ENCODE assay signal across 9 cellular contexts in genomic region chr5:176535655-176536131, GRCh38. TPM values are rescaled to one million over a fixed set of nuclear protein-coding genes. Genes with fewer than 3 reads are reported as not detected.
DNase-seq lines count a peak whose midpoint lies in the region; ATAC-seq and TF ChIP-seq lines count a peak whose summit lies in the region.
"Had no signal": no experiment of that assay in that cellular context is flagged by ENCODE, and none has a peak within 500 bp of the region (broad histone marks: within the 10 kb centered on the region; RNA-seq: fewer than 3 reads in every experiment).

No MANE protein-coding gene starts in this region.

- H3K4me3 ChIP-seq in KMS-11 (IDR thresholded peaks at IDR 0.05; ENCODE audit: insufficient read depth, low read depth, low read length) (no peak overlapping the region), breast epithelium (peak overlapping the region; percentile 62 to 92 (median 78))

- no peak for TF ChIP-seq CTCF in CD14-positive monocyte (IDR thresholded peaks at IDR 0.05)
- no peak for TF ChIP-seq CTCF in KMS-11 (conservative IDR thresholded peaks at IDR 0.05; ENCODE audit: low read depth, low read length)
- no peak for TF ChIP-seq CTCF in breast epithelium (IDR thresholded peaks at IDR 0.05)
- TF ChIP-seq CTCF in mesothelial cell of epicardium (IDR thresholded peaks at IDR 0.05; ENCODE audit: unreplicated experiment) = no peak

- no peak for ATAC-seq in HG02642 (IDR thresholded peaks at IDR 0.05; ENCODE audit: poor library complexity, unreplicated experiment)

- H3K27me3 Mint-ChIP-seq in CD14-positive monocyte (ENCODE audit: low read depth in 3 of 3) = no peaks in the 10 kb centered on the region
- H3K27me3 Mint-ChIP-seq in mesothelial cell of epicardium (ENCODE audit: low read depth) = no peaks in the 10 kb centered on the region

- H3K79me2 ChIP-seq in KMS-11 (ENCODE audit: insufficient read depth, low read depth) = peaks cover 40% of the 10 kb centered on the region

- H4K20me1 ChIP-seq in KMS-11 (ENCODE audit: insufficient read depth) = no peaks in the 10 kb centered on the region

- peak overlapping the region; percentile 60 for H3K4me2 ChIP-seq in KMS-11

- H3K36me3 ChIP-seq in KMS-11 (ENCODE audit: insufficient read depth) = no peaks in the 10 kb centered on the region
- no peaks in the 10 kb centered on the region for H3K36me3 ChIP-seq in breast epithelium

- H3K27ac Mint-ChIP-seq in CD14-positive monocyte (peak overlapping the region; percentile 93 to 100 (median 98)), mesothelial cell of epicardium (peak overlapping the region; percentile 100)

- no peak overlapping the region for H2AFZ ChIP-seq in KMS-11 (ENCODE audit: low read depth)

- H3K27ac ChIP-seq in KMS-11 = peak overlapping the region; percentile 84
- peak overlapping the region; percentile 98 for H3K27ac ChIP-seq in breast epithelium

- H3K9ac ChIP-seq in KMS-11 = peak overlapping the region; percentile 97

- H3K9me3 ChIP-seq in breast epithelium = no peaks in the 10 kb centered on the region

- H3K27me3 ChIP-seq in KMS-11 (ENCODE audit: insufficient read depth, low read depth) (no peaks in the 10 kb centered on the region), breast epithelium (no peaks in the 10 kb centered on the region)

- DNase-seq in CD14-positive monocyte (ENCODE audit: low spot score) (no peak), breast epithelium (ENCODE audit: low spot score in 2 of 2) (no peak), mesothelial cell of epicardium (ENCODE audit: low spot score in 2 of 2, unreplicated experiment in 2 of 2) (no peak), AML-193 (lab: John Stamatoyannopoulos, UW) (no peak), GDM1 (lab: John Stamatoyannopoulos, UW) (no peak), NCI-H1694 (lab: John Stamatoyannopoulos, UW) (no peak)

- peak overlapping the region; percentile 95 for H3K4me3 Mint-ChIP-seq in CD14-positive monocyte
- H3K4me3 Mint-ChIP-seq in mesothelial cell of epicardium = peak overlapping the region; percentile 98

- H3K9me3 Mint-ChIP-seq in CD14-positive monocyte (peaks cover 0 to 1% (median 0%) of the 10 kb centered on the region in 7 donors), mesothelial cell of epicardium (no peaks in the 10 kb centered on the region)

- intact Hi-C loops in CD14-positive monocyte (cut with micrococcal nuclease) (loop anchor here (2.0 to 10.0 kb wide), 7 partner anchors 37 to 767 kb away; partner anchors contain the start of genes FAF2 (in 2 of the 2), HIGD2A (in 2 of the 2), NOP16 (in 2 of the 2) and CLTB (in 1 of the 2)), breast epithelium (cut with DNase I; ENCODE audit: low total_unique reads) (no loop called here)

- H3K4me1 ChIP-seq in KMS-11 (ENCODE audit: low read depth, poor library complexity, severe bottlenecking) (peaks cover 23% of the 10 kb centered on the region), breast epithelium (peaks cover 11 to 23% of the 10 kb centered on the region in 2 donors)

- H3K4me1 Mint-ChIP-seq in CD14-positive monocyte = peaks cover 69% of the 10 kb centered on the region
- H3K4me1 Mint-ChIP-seq in mesothelial cell of epicardium = peaks cover 40% of the 10 kb centered on the region

- no peak for TF ChIP-seq POLR2A in breast epithelium (IDR thresholded peaks at IDR 0.05)

- H3K36me3 Mint-ChIP-seq in CD14-positive monocyte = peaks cover 10 to 16% of the 10 kb centered on the region in 2 donors
- H3K36me3 Mint-ChIP-seq in mesothelial cell of epicardium = peaks cover 6% of the 10 kb centered on the region

RNA-seq across cellular contexts. Expression of gene RNF44, which starts 1.5 kb away (rescaled TPM):
- 1 to 10 TPM; 1.9 to 3.1 TPM for polyA plus RNA-seq in CD14-positive monocyte
- total RNA-seq in breast epithelium (10 to 100 TPM in 2 of 3 donors, 1 to 10 TPM in 1; 6.9 to 17.1 (median 15.4) TPM), mesothelial cell of epicardium (161 to 169 TPM (median 169 TPM) in 3 replicates)

RNA-seq across cellular contexts. Expression of gene CDHR2, which starts 13.4 kb away (rescaled TPM):
- not detected for polyA plus RNA-seq in CD14-positive monocyte
- total RNA-seq in breast epithelium (1 to 10 TPM in 1 of 3 donors, not detected in 2; 2.3 TPM), mesothelial cell of epicardium (0.45 to 1.1 TPM (median 0.50 TPM) in 3 replicates)
- total RNA-seq: HT1080 had no signal
